ENCODE assay signal across 15 cellular contexts in genomic region chr17:57835333-57835900, GRCh38. TPM values are rescaled to one million over a fixed set of nuclear protein-coding genes. Genes with fewer than 3 reads are reported as not detected.
DNase-seq lines count a peak whose midpoint lies in the region; ATAC-seq and TF ChIP-seq lines count a peak whose summit lies in the region.
"Had no signal": no experiment of that assay in that cellular context is flagged by ENCODE, and none has a peak within 500 bp of the region (broad histone marks: within the 10 kb centered on the region; RNA-seq: fewer than 3 reads in every experiment).

No MANE protein-coding gene starts in this region.

- H3K27ac ChIP-seq in gastroesophageal sphincter = peak overlapping the region; percentile 77 to 89 (median 88)
- peak overlapping the region; percentile 86 to 91 for H3K27ac ChIP-seq in thoracic aorta
- H3K27ac ChIP-seq: A549 had no signal

- H3K4me1 ChIP-seq in gastroesophageal sphincter (peaks cover 0 to 58% (median 0%) of the 10 kb centered on the region in 3 donors), thoracic aorta (ENCODE audit: control insufficient read depth in 1 of 2, low read depth in 2 of 2) (peaks cover 17 to 33% of the 10 kb centered on the region in 2 donors)

- no peak for TF ChIP-seq EP300 in gastroesophageal sphincter (IDR thresholded peaks at IDR 0.05)

- TF ChIP-seq POLR2A in gastroesophageal sphincter (IDR thresholded peaks at IDR 0.05) = no peak

- no peaks in the 10 kb centered on the region for H3K27me3 ChIP-seq in gastroesophageal sphincter
- no peaks in the 10 kb centered on the region for H3K27me3 ChIP-seq in thoracic aorta (replicated peaks; ENCODE audit: insufficient read depth)
- H3K27me3 ChIP-seq: BLaER1 treated with 17β-estradiol and CSF1 and Interleukin-3, amounts not matched to agents 10 nM and 100 nM had no signal

- H3K4me1 Mint-ChIP-seq in activated CD8-positive, alpha-beta memory T cell treated with anti-CD3 and anti-CD28 coated beads, Interleukin-2, amount 10 ng/mL, durations not matched to agents 7 days and 5 days = peaks cover 4% of the 10 kb centered on the region
- peaks cover 10% of the 10 kb centered on the region for H3K4me1 Mint-ChIP-seq in T-helper 17 cell

- no peak overlapping the region for H3K4me3 Mint-ChIP-seq in activated CD8-positive, alpha-beta memory T cell treated with anti-CD3 and anti-CD28 coated beads, Interleukin-2, amount 10 ng/mL, durations not matched to agents 7 days and 5 days
- peak overlapping the region; percentile 60 for H3K4me3 Mint-ChIP-seq in T-helper 17 cell
- H3K4me3 Mint-ChIP-seq: CD8-positive, alpha-beta memory T cell had no signal

- TF ChIP-seq CTCF in gastroesophageal sphincter (IDR thresholded peaks at IDR 0.05) (no peak), thoracic aorta (IDR thresholded peaks at IDR 0.05) (no peak)

- H3K27me3 Mint-ChIP-seq in activated CD8-positive, alpha-beta memory T cell treated with anti-CD3 and anti-CD28 coated beads, Interleukin-2, amount 10 ng/mL, durations not matched to agents 7 days and 5 days = no peaks in the 10 kb centered on the region
- no peaks in the 10 kb centered on the region for H3K27me3 Mint-ChIP-seq in T-helper 17 cell
- H3K27me3 Mint-ChIP-seq: CD8-positive, alpha-beta memory T cell had no signal

- peak overlapping the region; percentile 35 for H3K27ac Mint-ChIP-seq in activated CD8-positive, alpha-beta memory T cell treated with anti-CD3 and anti-CD28 coated beads, Interleukin-2, amount 10 ng/mL, durations not matched to agents 7 days and 5 days
- H3K27ac Mint-ChIP-seq in T-helper 17 cell = no peak overlapping the region
- H3K27ac Mint-ChIP-seq: CD8-positive, alpha-beta memory T cell had no signal

- CTCF ChIA-PET in activated CD8-positive, alpha-beta memory T cell treated with anti-CD3 and anti-CD28 coated beads, Interleukin-2, amount 10 ng/mL, durations not matched to agents 7 days and 5 days (lab: Charles Lee) = interaction anchor here (1.4 to 3.7 kb wide), 4 partner anchors 9 to 51 kb away, joined by 6 to 37 read pairs (median 36); partner anchors contain the start of gene MRPS23

- H3K4me3 ChIP-seq in gastroesophageal sphincter = no peak overlapping the region
- H3K4me3 ChIP-seq in thoracic aorta = no peak overlapping the region
- H3K4me3 ChIP-seq: A549; BLaER1 treated with 17β-estradiol and CSF1 and Interleukin-3, amounts not matched to agents 10 nM and 100 nM had no signal

- H3K9me3 ChIP-seq in T-helper 17 cell (ENCODE audit: control insufficient read depth, low read length, poor library complexity, severe bottlenecking) = no peaks in the 10 kb centered on the region
- H3K9me3 ChIP-seq in gastroesophageal sphincter = no peaks in the 10 kb centered on the region
- no peaks in the 10 kb centered on the region for H3K9me3 ChIP-seq in thoracic aorta
- H3K9me3 ChIP-seq: A549; BLaER1 treated with 17β-estradiol and CSF1 and Interleukin-3, amounts not matched to agents 10 nM and 100 nM had no signal

- H3K36me3 ChIP-seq in gastroesophageal sphincter (peaks cover 2 to 33% of the 10 kb centered on the region in 2 donors), thoracic aorta (peaks cover 17% of the 10 kb centered on the region)

- WGBS in gastroesophageal sphincter (ENCODE audit: low coverage in 1 of 2), 2 donors = 89% methylated on average over 2 of the region's 2 CpGs; no CpG with 5 or more reads in 1 of the 2 donors

- no peak for DNase-seq in activated CD8-positive, alpha-beta memory T cell treated with anti-CD3 and anti-CD28 coated beads, Interleukin-2, amount 10 ng/mL, durations not matched to agents 7 days and 5 days
- DNase-seq in activated CD8-positive, alpha-beta memory T cell treated with anti-CD3 and anti-CD28 coated beads, Interleukin-2, amount 50 U/mL, for 48 hours = no peak
- DNase-seq in T-helper 17 cell = no peak
- DNase-seq in thoracic aorta (ENCODE audit: low spot score) = no peak
- no peak for DNase-seq in UCSD-AML1 (lab: John Stamatoyannopoulos, UW; ENCODE audit: unreplicated experiment)
- DNase-seq: CD8-positive, alpha-beta memory T cell; DMS79; KBM-7; NCI-H1417 treated with DMSO at 0.1 percent for 48 hours; NCI-H1930; NCI-H446 had no signal

- H3K36me3 Mint-ChIP-seq in activated CD8-positive, alpha-beta memory T cell treated with anti-CD3 and anti-CD28 coated beads, Interleukin-2, amount 10 ng/mL, durations not matched to agents 7 days and 5 days = peaks cover 8% of the 10 kb centered on the region
- H3K36me3 Mint-ChIP-seq in T-helper 17 cell (ENCODE audit: low read depth) = peaks cover 3% of the 10 kb centered on the region

- ATAC-seq in activated CD8-positive, alpha-beta memory T cell treated with anti-CD3 and anti-CD28 coated beads, Interleukin-2, amount 10 ng/mL, durations not matched to agents 7 days and 5 days = no peak
- ATAC-seq in T-helper 17 cell (no peak), gastroesophageal sphincter (no peak), thoracic aorta (ENCODE audit: insufficient number of reproducible peaks, low FRiP score, low read depth) (no peak), HG02970 (IDR thresholded peaks at IDR 0.05; ENCODE audit: low FRiP score, unreplicated experiment) (no peak)
- ATAC-seq: A549 had no signal

- no peaks in the 10 kb centered on the region for H3K9me3 Mint-ChIP-seq in activated CD8-positive, alpha-beta memory T cell treated with anti-CD3 and anti-CD28 coated beads, Interleukin-2, amount 10 ng/mL, durations not matched to agents 7 days and 5 days (ENCODE audit: low read depth)
- H3K9me3 Mint-ChIP-seq: CD8-positive, alpha-beta memory T cell had no signal

RNA-seq across cellular contexts. Expression of gene MRPS23, which starts 14.4 kb away (rescaled TPM):
- 10 to 100 TPM; 39.4 to 49.4 TPM for total RNA-seq in activated CD8-positive, alpha-beta memory T cell treated with anti-CD3 and anti-CD28 coated beads, Interleukin-2, amount 10 ng/mL, durations not matched to agents 7 days and 5 days
- total RNA-seq in T-helper 17 cell = 10 to 100 TPM; 16.6 to 17.0 TPM
- 10 to 100 TPM; 23.0 to 24.8 (median 24.5) TPM for total RNA-seq in gastroesophageal sphincter
- 10 to 100 TPM; 16.2 to 16.6 TPM for total RNA-seq in thoracic aorta
